Comparison of ENCODE assay signal across 9 cellular contexts in the genomic region with DNA sequence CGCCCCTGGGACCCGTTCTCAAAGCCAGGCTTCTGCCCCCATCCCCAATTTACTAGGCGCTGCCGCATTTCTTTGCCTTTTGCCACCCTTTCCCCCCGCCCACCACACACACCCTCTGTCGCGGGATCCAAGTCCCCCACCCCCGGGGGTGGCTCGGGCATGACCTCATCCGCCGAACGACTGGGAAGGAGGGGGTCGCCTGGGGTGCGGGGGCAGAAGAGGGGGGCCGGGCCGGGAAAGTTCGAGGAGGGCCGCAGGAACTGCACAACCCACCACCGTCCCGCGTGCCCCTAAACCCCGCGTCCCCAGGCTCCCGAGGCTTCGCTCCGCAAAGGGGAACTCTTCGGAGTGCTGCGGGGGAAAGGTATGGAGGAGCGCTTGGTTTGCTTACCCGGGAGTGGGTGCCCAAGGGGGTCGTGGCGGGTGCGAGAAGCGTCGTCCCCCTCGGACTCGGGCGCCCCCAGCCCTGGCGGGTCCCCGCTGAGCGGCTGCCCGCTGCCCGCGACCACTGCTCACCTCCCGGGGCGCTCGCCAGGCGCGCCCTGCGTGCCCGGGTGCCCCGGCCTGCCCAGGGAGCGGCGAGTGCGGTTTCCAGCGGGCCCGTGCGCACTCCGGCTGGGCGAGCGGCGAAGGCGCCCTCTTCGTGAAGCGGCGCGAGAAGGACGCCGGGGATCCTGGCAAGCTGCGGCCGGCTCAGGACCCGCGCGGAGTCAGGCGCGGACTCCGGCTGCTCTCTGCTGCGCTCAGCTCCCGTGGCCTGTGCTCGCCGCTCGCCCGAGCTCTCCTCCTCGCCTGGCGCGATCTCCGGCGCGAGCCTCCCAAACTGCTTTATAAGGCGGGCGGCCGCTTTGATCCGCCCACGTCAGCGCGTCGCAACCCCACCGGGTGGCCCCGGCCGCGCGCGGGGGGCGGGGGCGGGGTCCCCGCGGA. TPM values are rescaled to one million over a fixed set of nuclear protein-coding genes. Genes with fewer than 3 reads are reported as not detected.
DNase-seq lines count a peak whose midpoint lies in the region; ATAC-seq and TF ChIP-seq lines count a peak whose summit lies in the region.
"Had no signal": no experiment of that assay in that cellular context is flagged by ENCODE, and none has a peak within 500 bp of the region (broad histone marks: within the 10 kb centered on the region; RNA-seq: fewer than 3 reads in every experiment).

No MANE protein-coding gene starts in this region.

- no peaks in the 10 kb centered on the region for H3K36me3 ChIP-seq in Peyer's patch

- POLR2A ChIA-PET in AG04450 (lab: Yijun Ruan, JAX) = no interaction called here

- DNase-seq in AG04450 (ENCODE audit: low read depth, low spot score) (no peak), GM12865 (ENCODE audit: low read depth) (peak; percentile 30), Peyer's patch (peak in 2 of 3 donors; percentile 69 to 70), cardiac fibroblast (ENCODE audit: low read depth in 2 of 2) (peak; percentile 72 to 84), kidney tubule cell (ENCODE audit: low spot score) (peak; percentile 42), mesenteric fat pad (ENCODE audit: low spot score) (no peak), cortex of kidney (lab: John Stamatoyannopoulos, UW) (no peak)
- DNase-seq in stimulated activated naive CD8-positive, alpha-beta T cell treated with anti-CD3 and anti-CD28 coated beads, Interleukin-15, amount 100 ng/mL, for 72 hours = peak; percentile 29 to 38

- H3K4me1 ChIP-seq in Peyer's patch = peaks cover 6 to 60% (median 38%) of the 10 kb centered on the region in 4 donors

- H3K4me1 Mint-ChIP-seq in stimulated activated naive CD8-positive, alpha-beta T cell treated with anti-CD3 and anti-CD28 coated beads, Interleukin-15, amount 100 ng/mL, for 72 hours = peaks cover 48% of the 10 kb centered on the region

- CTCF ChIA-PET in AG04450 (lab: Charles Lee) = interaction anchor here (0.7 to 4.2 kb wide), 4 partner anchors 77 to 316 kb away, joined by 3 to 41 read pairs (median 5); no protein-coding TSS in a partner anchor

- H3K4me3 Mint-ChIP-seq in stimulated activated naive CD8-positive, alpha-beta T cell treated with anti-CD3 and anti-CD28 coated beads, Interleukin-15, amount 100 ng/mL, for 72 hours = peak overlapping the region; percentile 72 to 91

- ATAC-seq in stimulated activated naive CD8-positive, alpha-beta T cell treated with anti-CD3 and anti-CD28 coated beads, Interleukin-15, amount 100 ng/mL, for 72 hours = no peak

- no peak overlapping the region for H3K27ac Mint-ChIP-seq in stimulated activated naive CD8-positive, alpha-beta T cell treated with anti-CD3 and anti-CD28 coated beads, Interleukin-15, amount 100 ng/mL, for 72 hours

- TF ChIP-seq CTCF in AG04450 (IDR thresholded peaks at IDR 0.05; ENCODE audit: low read depth, low read length) = no peak
- no peak for TF ChIP-seq CTCF in GM12865 (IDR thresholded peaks at IDR 0.05; ENCODE audit: insufficient read depth, low read depth, low read length, missing control alignments)
- TF ChIP-seq CTCF in Peyer's patch (IDR thresholded peaks at IDR 0.05) = no peak
- TF ChIP-seq CTCF in cardiac fibroblast (IDR thresholded peaks at IDR 0.05; ENCODE audit: low read depth, low read length) = no peak

- H3K27me3 ChIP-seq in AG04450 (ENCODE audit: control insufficient read depth, insufficient read depth, low read length) (peaks cover 70% of the 10 kb centered on the region), Peyer's patch (peaks cover 0 to 17% of the 10 kb centered on the region in 2 donors)

- no peaks in the 10 kb centered on the region for H3K9me3 Mint-ChIP-seq in stimulated activated naive CD8-positive, alpha-beta T cell treated with anti-CD3 and anti-CD28 coated beads, Interleukin-15, amount 100 ng/mL, for 72 hours

- H3K4me3 ChIP-seq in AG04450 (ENCODE audit: low read depth, low read length) = peak overlapping the region; percentile 41
- H3K4me3 ChIP-seq in GM12865 (ENCODE audit: low read depth, low read length) = no peak overlapping the region
- peak overlapping the region; percentile 47 to 69 (median 64) for H3K4me3 ChIP-seq in Peyer's patch
- peak overlapping the region; percentile 34 to 40 for H3K4me3 ChIP-seq in cardiac fibroblast (replicated peaks in 1 of 2; ENCODE audit: low read depth in 2 of 2, low read length in 2 of 2)

- H3K27me3 Mint-ChIP-seq in stimulated activated naive CD8-positive, alpha-beta T cell treated with anti-CD3 and anti-CD28 coated beads, Interleukin-15, amount 100 ng/mL, for 72 hours = peaks cover 82% of the 10 kb centered on the region

- no peak overlapping the region for H3K27ac ChIP-seq in AG04450 (ENCODE audit: low read depth, low read length)
- peak overlapping the region in 3 of 4 donors; percentile 28 to 63 (median 49) for H3K27ac ChIP-seq in Peyer's patch

- H3K9me3 ChIP-seq in AG04450 (ENCODE audit: control insufficient read depth, insufficient read depth, low read length) (peaks cover 6% of the 10 kb centered on the region), Peyer's patch (no peaks in the 10 kb centered on the region)

- peak in 1 of 2 donors; percentile 28 for TF ChIP-seq POLR2A in Peyer's patch (IDR thresholded peaks at IDR 0.05)

RNA-seq across cellular contexts. Expression of gene WNT11, which starts 3.9 kb away (rescaled TPM):
- not detected in 2 replicates for polyA plus RNA-seq in AG04450 (2011; rRNA removed)
- not detected in 2 replicates for polyA minus RNA-seq in AG04450 (2011; rRNA and poly(A)+ RNA removed)
- total RNA-seq in Peyer's patch = 1 to 10 TPM; 6.6 to 7.5 (median 6.9) TPM
- total RNA-seq in mesenteric fat pad = 34.1 TPM
- total RNA-seq: glomerular endothelial cell had no signal

Comparison
In these comparisons a context has a peak if more than half of its experiments do, and no peak if none do; other contexts are left out.
1. DNase-seq: peak in GM12865 (single experiment), Peyer's patch (2 of 3), cardiac fibroblast (2 of 2), kidney tubule cell (single experiment) and stimulated activated naive CD8-positive, alpha-beta T cell treated with anti-CD3 and anti-CD28 coated beads, Interleukin-15, amount 100 ng/mL, for 72 hours (2 of 2); none in AG04450 (single experiment), mesenteric fat pad (single experiment) and cortex of kidney (single experiment).